Comparison of ENCODE assay signal across 8 cellular contexts in genomic region chr7:128455556-128456254, GRCh38. TPM values are rescaled to one million over a fixed set of nuclear protein-coding genes. Genes with fewer than 3 reads are reported as not detected.
A peak's percentile ranks its signal among the peaks of the same experiment; 100 is the strongest.
DNase-seq lines count a peak whose midpoint lies in the region; ATAC-seq and TF ChIP-seq lines count a peak whose summit lies in the region.

HILPDA (plus strand) TSS chr7:128455878; CDS start chr7:128457269, 1,391 bp downstream.

- H3K36me3 ChIP-seq in KMS-11 (ENCODE audit: insufficient read depth), result no peaks in the 10 kb centered on the region
- H3K36me3 ChIP-seq in Panc1 (ENCODE audit: control insufficient read depth, insufficient read depth, low read length), result 0 out of 2 replicates have a peak, but pooled peaks cover 7% of the 10 kb centered on the region
- H3K36me3 ChIP-seq in esophagus muscularis mucosa, result peaks cover 0 to 9% (median 4%) of the 10 kb centered on the region in 4 donors
- H3K36me3 ChIP-seq in muscle layer of duodenum (ENCODE audit: control insufficient read depth in 1 of 2, insufficient read depth in 2 of 2, low read length in 2 of 2), result no peaks in the 10 kb centered on the region

- POLR2A ChIA-PET in Panc1 (lab: Charles Lee), result no interaction called here

- H3K27me3 ChIP-seq in KMS-11 (ENCODE audit: insufficient read depth, low read depth) (no peaks in the 10 kb centered on the region; the same call in 1 of the 2 replicates), Panc1 (ENCODE audit: control insufficient read depth, insufficient read depth, low read length) (no peaks in the 10 kb centered on the region), esophagus muscularis mucosa (no peaks in the 10 kb centered on the region), muscle layer of duodenum (ENCODE audit: low read depth, low read length) (no peaks in the 10 kb centered on the region)

- no TSS peak for BruUV-seq in Panc1 (replicated peaks; lab: Mats Ljungman, UMichigan)

- peaks cover 17% of the 10 kb centered on the region; the same call in 1 of the 2 replicates for H3K79me2 ChIP-seq in KMS-11 (ENCODE audit: insufficient read depth, low read depth)

- no peaks in the 10 kb centered on the region for H4K20me1 ChIP-seq in KMS-11 (ENCODE audit: insufficient read depth)

- TF ChIP-seq CTCF in KMS-11 (conservative IDR thresholded peaks at IDR 0.05; ENCODE audit: low read depth, low read length), result no peak
- TF ChIP-seq CTCF in Panc1 (IDR thresholded peaks at IDR 0.05), result no peak
- TF ChIP-seq CTCF in esophagus muscularis mucosa (IDR thresholded peaks at IDR 0.05), result peak in 1 of 3 experiments; percentile 1

- H3K4me3 ChIP-seq in KMS-11 (IDR thresholded peaks at IDR 0.05; ENCODE audit: insufficient read depth, low read depth, low read length) (no peak within 1 kb of the TSS), Panc1 (ENCODE audit: low read depth in 2 of 2, low read length in 2 of 2) (peak within 1 kb of the TSS; percentile 70 to 85), esophagus muscularis mucosa (peak within 1 kb of the TSS; percentile 76 to 89 (median 80)), muscle layer of duodenum (ENCODE audit: low read depth in 1 of 2, low read length in 2 of 2) (peak within 1 kb of the TSS; percentile 86 to 88)

- CTCF ChIA-PET in Panc1 (lab: Charles Lee), result interaction anchor here (1.4 to 2.2 kb wide), 2 partner anchors 27 to 29 kb away, joined by 4 to 8 read pairs; no protein-coding TSS in a partner anchor

- peak; percentile 71 for ATAC-seq in GM21786 (IDR thresholded peaks at IDR 0.05; ENCODE audit: unreplicated experiment)
- ATAC-seq in Panc1, result peak; percentile 90

- in situ Hi-C loops in Panc1 (cut with HindIII; ENCODE audit: low pct_unique_long_range_greater_than_20kb, low sequenced_read_pairs), result no loop called here

- no peak for TF ChIP-seq POLR2A in esophagus muscularis mucosa (IDR thresholded peaks at IDR 0.05; ENCODE audit: low read depth)

- H3K9me3 ChIP-seq in Panc1 (ENCODE audit: control insufficient read depth, insufficient read depth, low read depth, low read length), result no peaks in the 10 kb centered on the region
- H3K9me3 ChIP-seq in esophagus muscularis mucosa, result no peaks in the 10 kb centered on the region
- no peaks in the 10 kb centered on the region for H3K9me3 ChIP-seq in muscle layer of duodenum (ENCODE audit: control insufficient read depth in 1 of 2, low read length in 2 of 2)

- peaks cover 42% of the 10 kb centered on the region for H3K4me1 ChIP-seq in KMS-11 (ENCODE audit: low read depth, poor library complexity, severe bottlenecking)
- H3K4me1 ChIP-seq in Panc1 (ENCODE audit: control insufficient read depth, insufficient read depth, low read length), result peaks cover 61% of the 10 kb centered on the region
- peaks cover 43 to 68% (median 55%) of the 10 kb centered on the region in 4 donors for H3K4me1 ChIP-seq in esophagus muscularis mucosa
- H3K4me1 ChIP-seq in muscle layer of duodenum (ENCODE audit: control insufficient read depth in 1 of 2, insufficient read depth in 2 of 2, low read length in 2 of 2), result peaks cover 18 to 36% of the 10 kb centered on the region in 2 donors

- peak within 1 kb of the TSS; percentile 99 for H2AFZ ChIP-seq in KMS-11 (ENCODE audit: low read depth)

- DNase-seq in DMS79 (lab: John Stamatoyannopoulos, UW) (peak; percentile 82), Panc1 (ENCODE audit: low read depth, low spot score) (no peak), esophagus muscularis mucosa (ENCODE audit: extremely low spot score) (peak; percentile 98)
- peak; percentile 95 to 97 for DNase-seq in activated T-cell treated with anti-CD3 and anti-CD28 coated beads, Interleukin-2, amount 50 U/mL, for 48 hours
- peak; percentile 83 for DNase-seq in stimulated activated CD8-positive, alpha-beta memory T cell treated with anti-CD3 and anti-CD28 coated beads, Interleukin-7, amount 100 ng/mL, for 24 hours (ENCODE audit: low read depth)

- peak; percentile 36 for TF ChIP-seq EP300 in esophagus muscularis mucosa (IDR thresholded peaks at IDR 0.05)

- 0% methylated on average over 12 of the region's 63 CpGs for WGBS in esophagus muscularis mucosa

- H3K4me2 ChIP-seq in KMS-11, result peak within 1 kb of the TSS; percentile 96

- H3K9ac ChIP-seq in KMS-11, result peak within 1 kb of the TSS; percentile 67

- intact Hi-C loops in Panc1 (cut with micrococcal nuclease; ENCODE audit: unreplicated experiment) (no loop called here), esophagus muscularis mucosa (cut with DNase I) (loop anchor here (5.0 to 10.0 kb wide), 2 partner anchors 51 to 108 kb away; partner anchors contain the start of gene IMPDH1)

- H3K27ac ChIP-seq in KMS-11 (peak within 1 kb of the TSS; percentile 37), Panc1 (ENCODE audit: low read length) (peak within 1 kb of the TSS; percentile 93), esophagus muscularis mucosa (replicated peaks in 1 of 4) (peak within 1 kb of the TSS; percentile 79 to 95 (median 93)), muscle layer of duodenum (ENCODE audit: low read length) (peak within 1 kb of the TSS; percentile 97)

RNA-seq across cellular contexts. Expression of gene HILPDA, which starts in this region (rescaled TPM):
- total RNA-seq in Panc1 (2021; ENCODE audit: unreplicated experiment) (70.8 TPM), esophagus muscularis mucosa (10 to 100 TPM in 1 of 4 donors, 1 to 10 TPM in 3; 4.1 to 15.1 (median 5.8) TPM)
- 67.0 TPM for polyA plus RNA-seq in Panc1 (2012; ENCODE audit: insufficient read length)

Comparison
In these comparisons a context has a peak if more than half of its experiments do, and no peak if none do; other contexts are left out.
1. H3K27ac ChIP-seq: peak in every context shown above with its lines; median percentile 97 in muscle layer of duodenum; 93 in Panc1; 93 in esophagus muscularis mucosa; 37 in KMS-11.